18 cellular contexts compared by ENCODE assay signal in genomic region chr3:47012342-47013230, GRCh38. TPM values are rescaled to one million over a fixed set of nuclear protein-coding genes. Genes with fewer than 3 reads are reported as not detected.
DNase-seq lines count a peak whose midpoint lies in the region; ATAC-seq, FAIRE-seq and TF ChIP-seq lines count a peak whose summit lies in the region.
"Had no signal": no experiment of that assay in that cellular context is flagged by ENCODE, and none has a peak within 500 bp of the region (broad histone marks: within the 10 kb centered on the region; RNA-seq: fewer than 3 reads in every experiment).

No MANE protein-coding gene starts in this region.

- no peak for DNase-seq in activated naive CD8-positive, alpha-beta T cell treated with anti-CD3 and anti-CD28 coated beads, Interleukin-2, amount 50 U/mL, for 24 hours
- DNase-seq in RWPE1 (ENCODE audit: low spot score) (no peak), kidney (peak; percentile 58)
- no peak for DNase-seq in stimulated activated naive B cell treated with anti-CD40 and anti-IgM and Interleukin-4, amounts not matched to agents 10 μg/mL and 1 μg/mL and 100 μg/mL, for 72 hours
- no peak for DNase-seq in stimulated activated CD4-positive, alpha-beta T cell treated with anti-CD3 and anti-CD28 coated beads, Interleukin-12 subunit alpha, Interleukin-12 subunit beta, amount 100 ng/mL, for 4 hours
- DNase-seq: central memory CD4-positive, alpha-beta T cell; MM.1S; NCI-H69; SJCRH30; stimulated activated CD4-positive, alpha-beta T cell treated with anti-CD3 and anti-CD28 coated beads, Interleukin-4, amount 100 ng/mL, for 4 hours had no signal

- intact Hi-C loops in kidney (cut with DNase I), result no loop called here

- POLR2A ChIA-PET in RWPE1 (lab: Yijun Ruan, JAX; ENCODE audit: low non-redundant PET), result no interaction called here

- no peaks in the 10 kb centered on the region for H3K9me3 Mint-ChIP-seq in activated naive CD8-positive, alpha-beta T cell (ENCODE audit: low read depth)
- H3K9me3 Mint-ChIP-seq in activated naive CD8-positive, alpha-beta T cell treated with anti-CD3 and anti-CD28 coated beads, Interleukin-2, amount 50 U/mL, for 24 hours, result no peaks in the 10 kb centered on the region
- no peaks in the 10 kb centered on the region for H3K9me3 Mint-ChIP-seq in stimulated activated naive B cell treated with anti-CD40 and anti-IgM and Interleukin-4, amounts not matched to agents 10 μg/mL and 1 μg/mL and 100 μg/mL, for 72 hours
- H3K9me3 Mint-ChIP-seq: GM23338; stimulated activated naive CD8-positive, alpha-beta T cell treated with anti-CD3 and anti-CD28 coated beads, Interleukin-15, amount 100 ng/mL, for 72 hours; WTC11 had no signal

- H3K36me3 Mint-ChIP-seq in activated naive CD8-positive, alpha-beta T cell, result peaks cover 3% of the 10 kb centered on the region
- peaks cover 16% of the 10 kb centered on the region for H3K36me3 Mint-ChIP-seq in activated naive CD8-positive, alpha-beta T cell treated with anti-CD3 and anti-CD28 coated beads, Interleukin-2, amount 50 U/mL, for 24 hours (ENCODE audit: low read depth)
- peaks cover 23 to 32% of the 10 kb centered on the region in 2 donors for H3K36me3 Mint-ChIP-seq in stimulated activated naive B cell treated with anti-CD40 and anti-IgM and Interleukin-4, amounts not matched to agents 10 μg/mL and 1 μg/mL and 100 μg/mL, for 72 hours

- no peaks in the 10 kb centered on the region for H3K27me3 Mint-ChIP-seq in activated naive CD8-positive, alpha-beta T cell
- H3K27me3 Mint-ChIP-seq in activated naive CD8-positive, alpha-beta T cell treated with anti-CD3 and anti-CD28 coated beads, Interleukin-2, amount 50 U/mL, for 24 hours, result no peaks in the 10 kb centered on the region
- H3K27me3 Mint-ChIP-seq in stimulated activated naive B cell treated with anti-CD40 and anti-IgM and Interleukin-4, amounts not matched to agents 10 μg/mL and 1 μg/mL and 100 μg/mL, for 72 hours, result no peaks in the 10 kb centered on the region
- H3K27me3 Mint-ChIP-seq: stimulated activated naive CD8-positive, alpha-beta T cell treated with anti-CD3 and anti-CD28 coated beads, Interleukin-15, amount 100 ng/mL, for 72 hours had no signal

- no peaks in the 10 kb centered on the region for H3K9me3 ChIP-seq in kidney (ENCODE audit: control insufficient read depth in 1 of 2, low read length in 2 of 2)
- H3K9me3 ChIP-seq: prostate gland, SJCRH30 had no signal

- H3K4me1 ChIP-seq in kidney (ENCODE audit: control insufficient read depth in 1 of 2, insufficient read depth in 1 of 2, low read depth in 1 of 2, low read length in 2 of 2), result peaks cover 0 to 10% of the 10 kb centered on the region in 2 donors
- H3K4me1 ChIP-seq: prostate gland had no signal

- FAIRE-seq in kidney (lab: Jason Lieb, UNC), result no peak

- peak overlapping the region; percentile 64 for H3K27ac Mint-ChIP-seq in activated naive CD8-positive, alpha-beta T cell
- H3K27ac Mint-ChIP-seq in activated naive CD8-positive, alpha-beta T cell treated with anti-CD3 and anti-CD28 coated beads, Interleukin-2, amount 50 U/mL, for 24 hours, result no peak overlapping the region
- H3K27ac Mint-ChIP-seq in stimulated activated naive B cell treated with anti-CD40 and anti-IgM and Interleukin-4, amounts not matched to agents 10 μg/mL and 1 μg/mL and 100 μg/mL, for 72 hours, result peak overlapping the region; percentile 85
- H3K27ac Mint-ChIP-seq: GM23338, WTC11 had no signal

- peaks cover 27% of the 10 kb centered on the region for H3K4me1 Mint-ChIP-seq in activated naive CD8-positive, alpha-beta T cell (ENCODE audit: low read depth)
- H3K4me1 Mint-ChIP-seq in activated naive CD8-positive, alpha-beta T cell treated with anti-CD3 and anti-CD28 coated beads, Interleukin-2, amount 50 U/mL, for 24 hours, result peaks cover 29% of the 10 kb centered on the region
- peaks cover 19 to 26% of the 10 kb centered on the region in 2 donors for H3K4me1 Mint-ChIP-seq in stimulated activated naive B cell treated with anti-CD40 and anti-IgM and Interleukin-4, amounts not matched to agents 10 μg/mL and 1 μg/mL and 100 μg/mL, for 72 hours

- peak overlapping the region; percentile 18; the same call in 1 of the 2 replicates for H3K27ac ChIP-seq in RWPE1
- no peak overlapping the region for H3K27ac ChIP-seq in kidney (ENCODE audit: low read depth in 2 of 2, low read length in 2 of 2)
- H3K27ac ChIP-seq: prostate gland, SJCRH30 had no signal

- no peak overlapping the region for H3K9ac ChIP-seq in kidney (ENCODE audit: low read length in 2 of 2)

- H3K4me3 Mint-ChIP-seq in activated naive CD8-positive, alpha-beta T cell, result no peak overlapping the region
- H3K4me3 Mint-ChIP-seq in activated naive CD8-positive, alpha-beta T cell treated with anti-CD3 and anti-CD28 coated beads, Interleukin-2, amount 50 U/mL, for 24 hours, result no peak overlapping the region
- no peak overlapping the region for H3K4me3 Mint-ChIP-seq in stimulated activated naive B cell treated with anti-CD40 and anti-IgM and Interleukin-4, amounts not matched to agents 10 μg/mL and 1 μg/mL and 100 μg/mL, for 72 hours
- H3K4me3 Mint-ChIP-seq: GM23338; stimulated activated naive CD8-positive, alpha-beta T cell treated with anti-CD3 and anti-CD28 coated beads, Interleukin-15, amount 100 ng/mL, for 72 hours; WTC11 had no signal

- H3K4me3 ChIP-seq in kidney (ENCODE audit: low read length in 2 of 2), result no peak overlapping the region
- H3K4me3 ChIP-seq: GM23338, lung, prostate gland, SJCRH30 had no signal

- CTCF ChIA-PET in RWPE1 (lab: Yijun Ruan, JAX), result no interaction called here

- H3K36me3 ChIP-seq in kidney (ENCODE audit: control insufficient read depth in 1 of 2, insufficient read depth in 2 of 2, low read length in 2 of 2), result peaks cover 6 to 9% of the 10 kb centered on the region in 2 donors
- H3K36me3 ChIP-seq: prostate gland had no signal

- ATAC-seq in activated naive CD8-positive, alpha-beta T cell treated with anti-CD3 and anti-CD28 coated beads, Interleukin-2, amount 50 U/mL, for 24 hours, result no peak
- no peak for ATAC-seq in stimulated activated naive B cell treated with anti-CD40 and anti-IgM and Interleukin-4, amounts not matched to agents 10 μg/mL and 1 μg/mL and 100 μg/mL, for 72 hours (replicated peaks)
- ATAC-seq in GM21528 (IDR thresholded peaks at IDR 0.05; ENCODE audit: low FRiP score, unreplicated experiment) (no peak), HG03520 (IDR thresholded peaks at IDR 0.05; ENCODE audit: unreplicated experiment) (no peak)
- ATAC-seq: GM23338; stimulated activated naive CD8-positive, alpha-beta T cell treated with anti-CD3 and anti-CD28 coated beads, Interleukin-15, amount 100 ng/mL, for 72 hours; WTC11 had no signal

- TF ChIP-seq CTCF in RWPE1 (conservative IDR thresholded peaks at IDR 0.05; ENCODE audit: low read depth) (no peak), kidney (IDR thresholded peaks at IDR 0.05; ENCODE audit: borderline replicate concordance, extremely low read depth, insufficient read depth) (no peak)

RNA-seq across cellular contexts. Expression of gene NBEAL2, which starts 33.1 kb away (rescaled TPM):
- 82.8 TPM for total RNA-seq in kidney
- polyA plus RNA-seq in kidney (ENCODE audit: insufficient read depth, low read depth, low replicate concordance), result 25.7 TPM

RNA-seq across cellular contexts. Expression of gene CCDC12, which starts 36.0 kb away (rescaled TPM):
- total RNA-seq in kidney, result 59.7 TPM
- polyA plus RNA-seq in kidney (ENCODE audit: insufficient read depth, low read depth, low replicate concordance), result 85.6 TPM
